ENCODE assay signal across 9 cellular contexts in genomic region chr16:50323335-50324011, GRCh38. TPM values are rescaled to one million over a fixed set of nuclear protein-coding genes. Genes with fewer than 3 reads are reported as not detected.
DNase-seq lines count a peak whose midpoint lies in the region; ATAC-seq, FAIRE-seq and TF ChIP-seq lines count a peak whose summit lies in the region.
"Had no signal": no experiment of that assay in that cellular context is flagged by ENCODE, and none has a peak within 500 bp of the region (broad histone marks: within the 10 kb centered on the region; RNA-seq: fewer than 3 reads in every experiment).

No MANE protein-coding gene starts in this region.

- ATAC-seq in mucosa of descending colon (peak; percentile 27), HG03280 (IDR thresholded peaks at IDR 0.05; ENCODE audit: unreplicated experiment) (no peak), GM19452 (IDR thresholded peaks at IDR 0.05; ENCODE audit: unreplicated experiment) (no peak)

- intact Hi-C loops in mucosa of descending colon (cut with DNase I, micrococcal nuclease): no loop called here

- no peak for FAIRE-seq in HTR-8/SVneo (lab: Jason Lieb, UNC)

- peaks cover 4% of the 10 kb centered on the region for H3K36me3 ChIP-seq in mucosa of descending colon (ENCODE audit: low read depth)

- DNase-seq in GM04504 (ENCODE audit: low read depth) (peak; percentile 71), NCI-H1105 (lab: John Stamatoyannopoulos, UW) (peak; percentile 40), amniotic epithelial cell (ENCODE audit: low read depth) (peak; percentile 90), mucosa of descending colon (peak in 1 of 3 donors; percentile 47), HTR-8/SVneo (ENCODE audit: insufficient read length, low spot score) (no peak), ecto neural progenitor cell (ENCODE audit: low spot score) (no peak)

- no peak for TF ChIP-seq CTCF in mucosa of descending colon (IDR thresholded peaks at IDR 0.05)

- no peaks in the 10 kb centered on the region for H3K4me1 ChIP-seq in mucosa of descending colon (ENCODE audit: low read depth)

- H3K4me3 ChIP-seq in mucosa of descending colon: no peak overlapping the region
- H3K4me3 ChIP-seq: SK-N-MC had no signal

- no peaks in the 10 kb centered on the region for H3K9me3 ChIP-seq in mucosa of descending colon

RNA-seq across cellular contexts. Expression of gene BRD7, which starts 45.3 kb away (rescaled TPM):
- total RNA-seq in mucosa of descending colon: 10 to 100 TPM; 50.8 to 79.6 (median 56.1) TPM

RNA-seq across cellular contexts. Expression of gene ADCY7, which starts 57.1 kb away (rescaled TPM):
- total RNA-seq in mucosa of descending colon: 10 to 100 TPM; 12.4 to 25.0 (median 22.7) TPM

Comparison
In these comparisons a context has a peak if more than half of its experiments do, and no peak if none do; other contexts are left out.
1. DNase-seq: peak in GM04504 (single experiment), NCI-H1105 (single experiment) and amniotic epithelial cell (single experiment); none in HTR-8/SVneo (single experiment) and ecto neural progenitor cell (single experiment).